Comparison of ENCODE assay signal across 13 cellular contexts in genomic region chr5:100872409-100873190, GRCh38. TPM values are rescaled to one million over a fixed set of nuclear protein-coding genes. Genes with fewer than 3 reads are reported as not detected.
DNase-seq lines count a peak whose midpoint lies in the region; ATAC-seq, FAIRE-seq and TF ChIP-seq lines count a peak whose summit lies in the region.
"Had no signal": no experiment of that assay in that cellular context is flagged by ENCODE, and none has a peak within 500 bp of the region (broad histone marks: within the 10 kb centered on the region; RNA-seq: fewer than 3 reads in every experiment).

No MANE protein-coding gene starts in this region.

- ATAC-seq in GM18520 (IDR thresholded peaks at IDR 0.05; ENCODE audit: unreplicated experiment) = peak; percentile 71
- peak; percentile 62 for ATAC-seq in GM21360 (IDR thresholded peaks at IDR 0.05; ENCODE audit: unreplicated experiment)
- peak; percentile 49 for ATAC-seq in HG03460 (IDR thresholded peaks at IDR 0.05; ENCODE audit: unreplicated experiment)
- peak; percentile 56 for ATAC-seq in central memory CD8-positive, alpha-beta T cell (replicated peaks; ENCODE audit: extremely low read depth, poor library complexity, severe bottlenecking)
- ATAC-seq: activated CD8-positive, alpha-beta memory T cell treated with anti-CD3 and anti-CD28 coated beads, Interleukin-2, amount 10 ng/mL, durations not matched to agents 7 days and 5 days had no signal

- H3K9me3 Mint-ChIP-seq in central memory CD8-positive, alpha-beta T cell = no peaks in the 10 kb centered on the region
- no peaks in the 10 kb centered on the region for H3K9me3 Mint-ChIP-seq in Calu3 (ENCODE audit: low read depth, unreplicated experiment)

- peak overlapping the region; percentile 47 for H3K27ac Mint-ChIP-seq in central memory CD8-positive, alpha-beta T cell (ENCODE audit: low read depth)
- H3K27ac Mint-ChIP-seq in Calu3 (ENCODE audit: unreplicated experiment) = no peak overlapping the region
- H3K27ac Mint-ChIP-seq: activated CD8-positive, alpha-beta memory T cell treated with anti-CD3 and anti-CD28 coated beads, Interleukin-2, amount 10 ng/mL, durations not matched to agents 7 days and 5 days had no signal

- no peak overlapping the region for H3K4me3 Mint-ChIP-seq in central memory CD8-positive, alpha-beta T cell
- H3K4me3 Mint-ChIP-seq in Calu3 (ENCODE audit: low read depth, unreplicated experiment) = no peak overlapping the region
- H3K4me3 Mint-ChIP-seq: activated CD8-positive, alpha-beta memory T cell treated with anti-CD3 and anti-CD28 coated beads, Interleukin-2, amount 10 ng/mL, durations not matched to agents 7 days and 5 days had no signal

- BruUV-seq in Calu3 (replicated peaks; lab: Mats Ljungman, UMichigan) = no TSS peak

- H3K36me3 Mint-ChIP-seq in central memory CD8-positive, alpha-beta T cell (ENCODE audit: insufficient read depth) = peaks cover 16% of the 10 kb centered on the region
- no peaks in the 10 kb centered on the region for H3K36me3 Mint-ChIP-seq in Calu3 (ENCODE audit: insufficient read depth, unreplicated experiment)

- no peak for DNase-seq in central memory CD8-positive, alpha-beta T cell (ENCODE audit: low spot score in 2 of 2)
- DNase-seq in NCI-H1048 (lab: John Stamatoyannopoulos, UW) = no peak
- no peak for DNase-seq in GDM1 (lab: John Stamatoyannopoulos, UW)
- no peak for DNase-seq in RCC 7860 (ENCODE audit: low spot score)
- DNase-seq in Calu3 = no peak
- DNase-seq: activated CD8-positive, alpha-beta memory T cell treated with anti-CD3 and anti-CD28 coated beads, Interleukin-2, amount 10 ng/mL, durations not matched to agents 7 days and 5 days; KG1; left ventricle myocardium inferior; NCI-H345; ovary had no signal

- no peaks in the 10 kb centered on the region for H3K27me3 Mint-ChIP-seq in central memory CD8-positive, alpha-beta T cell
- H3K27me3 Mint-ChIP-seq in Calu3 (ENCODE audit: unreplicated experiment) = no peaks in the 10 kb centered on the region
- H3K27me3 Mint-ChIP-seq: activated CD8-positive, alpha-beta memory T cell treated with anti-CD3 and anti-CD28 coated beads, Interleukin-2, amount 10 ng/mL, durations not matched to agents 7 days and 5 days had no signal

- CTCF ChIA-PET in Calu3 (lab: Charles Lee) = interaction anchor here (0.9 kb wide), 1 partner anchor 16 kb away, joined by 6 read pairs; no protein-coding TSS in a partner anchor

- FAIRE-seq in RCC 7860 (lab: Jason Lieb, UNC) = no peak

- H3K4me1 Mint-ChIP-seq in central memory CD8-positive, alpha-beta T cell = peaks cover 42% of the 10 kb centered on the region
- peaks cover 20% of the 10 kb centered on the region for H3K4me1 Mint-ChIP-seq in Calu3 (ENCODE audit: low read depth, unreplicated experiment)

- intact Hi-C loops in Calu3 (cut with micrococcal nuclease; ENCODE audit: unreplicated experiment) = no loop called here

- no peak for TF ChIP-seq CTCF in Calu3 (IDR thresholded peaks at IDR 0.05; ENCODE audit: unreplicated experiment)

RNA-seq across cellular contexts. Expression of gene ST8SIA4, which starts 30.5 kb away (rescaled TPM):
- total RNA-seq in Calu3 (2022) = not detected in 2 replicates
